In genomic region chr4:155445306-155445705, GRCh38 we compare ENCODE assay signal across 22 cellular contexts.
"Had no signal": no experiment of that assay in that cellular context is flagged by ENCODE, and none has a peak within 500 bp of the region (broad histone marks: within the 10 kb centered on the region; RNA-seq: fewer than 3 reads in every experiment).

No MANE protein-coding gene starts in this region.

- H3K27me3 ChIP-seq: hepatocyte, right lobe of liver, tibial artery, upper lobe of left lung, uterus had no signal

- H3K9me3 ChIP-seq: psoas muscle, right lobe of liver, tibial artery, upper lobe of left lung, uterus had no signal

- DNase-seq: endodermal cell; foreskin melanocyte; head of caudate nucleus; left colon; left ventricle myocardium superior; mesenchymal stem cell; midbrain; naive B cell; occipital lobe; psoas muscle; retina; right lobe of liver; stimulated activated CD4-positive, alpha-beta T cell treated with anti-CD3 and anti-CD28 coated beads, Interleukin-4, amount 100 ng/mL, for 1 hour; stimulated activated CD8-positive, alpha-beta memory T cell treated with anti-CD3 and anti-CD28 coated beads, Interleukin-4, amount 100 ng/mL, for 48 hours; stimulated activated naive CD8-positive, alpha-beta T cell treated with anti-CD3 and anti-CD28 coated beads, Interleukin-15, Interleukin-2, amounts not matched to agents 100 U/mL and 50 U/mL, for 24 hours; tibial artery; upper lobe of left lung; uterus had no signal

- H3K36me3 ChIP-seq: right lobe of liver, tibial artery, upper lobe of left lung, uterus had no signal

- H3K4me1 ChIP-seq: parathyroid adenoma, psoas muscle, right lobe of liver, upper lobe of left lung had no signal

- ATAC-seq: left colon; left ventricle myocardium superior; psoas muscle; right lobe of liver; stimulated activated effector memory CD8-positive, alpha-beta T cell treated with anti-CD3 and anti-CD28 coated beads, Interleukin-12 subunit alpha, Interleukin-12 subunit beta, amount 100 ng/mL, for 72 hours; stimulated activated naive CD8-positive, alpha-beta T cell treated with anti-CD3 and anti-CD28 coated beads, Interleukin-15, Interleukin-2, amounts not matched to agents 100 U/mL and 50 U/mL, for 24 hours had no signal

- H3K4me3 ChIP-seq: hepatocyte, lung, psoas muscle, right lobe of liver, tibial artery, upper lobe of left lung, uterus had no signal

- H3K9ac ChIP-seq: parathyroid adenoma had no signal
